20 cellular contexts compared by ENCODE assay signal in genomic region chr10:82277591-82277990, GRCh38.
"Had no signal": no experiment of that assay in that cellular context is flagged by ENCODE, and none has a peak within 500 bp of the region (broad histone marks: within the 10 kb centered on the region; RNA-seq: fewer than 3 reads in every experiment).

No MANE protein-coding gene starts in this region.

- H3K4me1 ChIP-seq: gastrocnemius medialis, left lung, right atrium auricular region, suprapubic skin, transverse colon, vagina had no signal

- H3K27me3 ChIP-seq: gastrocnemius medialis, left lung, right atrium auricular region, suprapubic skin, transverse colon, vagina had no signal

- H3K4me3 ChIP-seq: gastrocnemius medialis, left lung, right atrium auricular region, suprapubic skin, transverse colon, vagina had no signal

- H3K36me3 ChIP-seq: gastrocnemius medialis, left lung, right atrium auricular region, suprapubic skin, transverse colon, vagina had no signal

- DNase-seq: activated CD4-positive, alpha-beta memory T cell treated with anti-CD3 and anti-CD28 coated beads, Interleukin-2, amount 10 ng/mL, durations not matched to agents 7 days and 5 days; activated CD4-positive, alpha-beta T cell treated with anti-CD3 and anti-CD28 coated beads for 4 hours; activated CD8-positive, alpha-beta memory T cell treated with anti-CD3 and anti-CD28 coated beads, Interleukin-2, amount 10 ng/mL, durations not matched to agents 7 days and 5 days; activated naive CD4-positive, alpha-beta T cell treated with anti-CD3 and anti-CD28 coated beads for 36 hours; anterior cingulate cortex; cortex of kidney; gastrocnemius medialis; head of caudate nucleus; kidney; left lung; small intestine; stimulated activated CD4-positive, alpha-beta T cell treated with anti-CD3 and anti-CD28 coated beads, Interleukin-15, amount 100 ng/mL, for 24 hours; stimulated activated CD4-positive, alpha-beta T cell treated with anti-CD3 and anti-CD28 coated beads, Interleukin-2, amount 100 ng/mL, for 48 hours; stimulated activated naive CD8-positive, alpha-beta T cell treated with anti-CD3 and anti-CD28 coated beads, Interleukin-15, amount 100 ng/mL, for 72 hours; transverse colon had no signal

- H3K27ac ChIP-seq: gastrocnemius medialis, left lung, right atrium auricular region, suprapubic skin, transverse colon, vagina had no signal

- ATAC-seq: activated CD8-positive, alpha-beta memory T cell treated with anti-CD3 and anti-CD28 coated beads, Interleukin-2, amount 10 ng/mL, durations not matched to agents 7 days and 5 days; esophagus mucosa; gastrocnemius medialis; stimulated activated naive CD8-positive, alpha-beta T cell treated with anti-CD3 and anti-CD28 coated beads, Interleukin-15, amount 100 ng/mL, for 72 hours; WTC11 had no signal

- H3K9me3 ChIP-seq: gastrocnemius medialis, left lung, suprapubic skin, transverse colon, vagina had no signal
